Comparison of ENCODE assay signal across 12 cellular contexts in the genomic region with DNA sequence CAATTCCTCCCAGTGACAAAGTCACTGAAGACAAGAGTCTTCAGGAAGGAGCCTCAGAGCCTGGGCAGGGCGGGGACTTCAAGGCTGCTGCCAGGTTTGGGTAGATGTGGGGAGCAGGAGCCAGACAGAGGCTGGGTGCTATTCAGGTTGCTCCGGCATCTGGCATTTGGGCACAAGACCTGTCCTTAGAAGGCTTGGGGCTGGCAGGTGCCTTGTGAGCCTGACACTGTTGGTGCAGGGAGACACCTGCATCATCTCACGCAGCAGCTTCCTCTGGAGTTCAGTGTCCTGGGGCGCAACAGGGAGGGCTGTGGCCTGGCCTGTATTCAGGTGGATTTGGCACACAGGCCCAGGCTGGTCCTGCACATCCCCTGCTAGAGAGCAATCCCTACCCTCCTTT.
A peak's percentile ranks its signal among the peaks of the same experiment; 100 is the strongest.
DNase-seq lines count a peak whose midpoint lies in the region; ATAC-seq, FAIRE-seq and TF ChIP-seq lines count a peak whose summit lies in the region.
"Had no signal": no experiment of that assay in that cellular context is flagged by ENCODE, and none has a peak within 500 bp of the region (broad histone marks: within the 10 kb centered on the region; RNA-seq: fewer than 3 reads in every experiment).

No MANE protein-coding gene starts in this region.

- no peak for TF ChIP-seq POLR2A in testis (IDR thresholded peaks at IDR 0.05)
- TF ChIP-seq POLR2A in HepG2 (IDR thresholded peaks at IDR 0.05; ENCODE audit: insufficient read depth in 1 of 2, low read depth in 2 of 2, low read length in 2 of 2), result no peak

- intact Hi-C loops in testis (cut with DNase I; ENCODE audit: low total_unique reads), result no loop called here
- intact Hi-C loops in HepG2 (cut with micrococcal nuclease; ENCODE audit: unreplicated experiment), result no loop called here

- H3K4me3 ChIP-seq in mucosa of rectum (ENCODE audit: low read length in 2 of 2), result no peak overlapping the region
- no peak overlapping the region for H3K4me3 ChIP-seq in testis
- no peak overlapping the region for H3K4me3 ChIP-seq in HepG2 (replicated peaks in 1 of 3; ENCODE audit: insufficient read depth in 1 of 3, low read depth in 2 of 3, low read length in 3 of 3)

- H3K4me2 ChIP-seq in HepG2 (ENCODE audit: low read depth, low read length), result no peak overlapping the region

- in situ Hi-C loops in HepG2 (cut with HindIII; ENCODE audit: extremely low pct_ligation_motif_present, low pct_unique_long_range_greater_than_20kb), result no loop called here

- no peak for TF ChIP-seq CTCF in testis (IDR thresholded peaks at IDR 0.05)
- no peak for TF ChIP-seq CTCF in HepG2 (CRISPR knock-in tag; IDR thresholded peaks at IDR 0.05)

- H3K36me3 Mint-ChIP-seq in IgD-negative memory B cell, result peaks cover 2% of the 10 kb centered on the region
- peaks cover 5% of the 10 kb centered on the region for H3K36me3 Mint-ChIP-seq in central memory CD8-positive, alpha-beta T cell (ENCODE audit: insufficient read depth)

- CTCF ChIA-PET in HepG2 (lab: Yijun Ruan, JAX; ENCODE audit: low intra/inter-chr PET ratio, low total read pairs), result no interaction called here

- H3K36me3 ChIP-seq in mucosa of rectum (ENCODE audit: control insufficient read depth in 2 of 2, insufficient read depth in 2 of 2, low read length in 2 of 2) (peaks cover 5 to 10% of the 10 kb centered on the region in 2 donors), testis (ENCODE audit: low read depth, missing control alignments) (no peaks in the 10 kb centered on the region), HepG2 (replicated peaks in 1 of 2; ENCODE audit: control insufficient read depth in 1 of 2, insufficient read depth in 2 of 2, low read length in 2 of 2) (0 out of 5 replicates have a peak, but pooled peaks cover 0 to 1% of the 10 kb centered on the region in 2 experiments)
- H3K36me3 ChIP-seq: neutrophil had no signal

- POLR2A ChIA-PET in HepG2 (lab: Yijun Ruan, JAX), result no interaction called here

- H3K27ac ChIP-seq in mucosa of rectum (ENCODE audit: low read depth in 2 of 2, low read length in 2 of 2) (peak overlapping the region; percentile 92 to 93), testis (peak overlapping the region; percentile 21 to 34), HepG2 (ENCODE audit: extremely low read length, insufficient read depth, low read length) (no peak overlapping the region)
- H3K27ac ChIP-seq: neutrophil had no signal

- peak overlapping the region in 3 of 4 donors; percentile 25 to 68 (median 50) for H3K4me3 Mint-ChIP-seq in IgD-negative memory B cell
- no peak overlapping the region for H3K4me3 Mint-ChIP-seq in central memory CD8-positive, alpha-beta T cell

- no peaks in the 10 kb centered on the region for H3K79me2 ChIP-seq in HepG2 (ENCODE audit: insufficient read depth, low read length)

- H3K4me1 ChIP-seq in mucosa of rectum (ENCODE audit: control insufficient read depth in 2 of 2, insufficient read depth in 2 of 2, low read length in 2 of 2) (peaks cover 38 to 47% of the 10 kb centered on the region in 2 donors), testis (peaks cover 62% of the 10 kb centered on the region), HepG2 (ENCODE audit: insufficient read depth, low read length) (peaks cover 20% of the 10 kb centered on the region)

- DNase-seq in central memory CD8-positive, alpha-beta T cell (ENCODE audit: low spot score in 2 of 2), result no peak
- DNase-seq in testis (no peak), HepG2 (ENCODE audit: low spot score) (no peak), NCI-H1048 (lab: John Stamatoyannopoulos, UW) (no peak)
- DNase-seq: DMS79; erythroblast; stimulated activated CD4-positive, alpha-beta T cell treated with anti-CD3 and anti-CD28 coated beads, Interleukin-4, amount 100 ng/mL, for 24 hours; SW 1271 had no signal

- H3K4me1 Mint-ChIP-seq in IgD-negative memory B cell, result peaks cover 27 to 45% (median 34%) of the 10 kb centered on the region in 3 donors
- peaks cover 64% of the 10 kb centered on the region for H3K4me1 Mint-ChIP-seq in central memory CD8-positive, alpha-beta T cell

- H3K27me3 ChIP-seq in mucosa of rectum (ENCODE audit: control insufficient read depth in 2 of 2, insufficient read depth in 2 of 2, low read length in 2 of 2), result no peaks in the 10 kb centered on the region
- no peaks in the 10 kb centered on the region for H3K27me3 ChIP-seq in testis
- no peaks in the 10 kb centered on the region for H3K27me3 ChIP-seq in HepG2 (ENCODE audit: control insufficient read depth in 1 of 2, insufficient read depth in 2 of 2, low read length in 2 of 2)
- H3K27me3 ChIP-seq: neutrophil had no signal

- FAIRE-seq in HepG2 (lab: Jason Lieb, UNC), result no peak

- no peak for TF ChIP-seq EP300 in HepG2 (IDR thresholded peaks at IDR 0.05; ENCODE audit: low read depth in 2 of 2, low read length in 2 of 2)
- TF ChIP-seq EP300 in HepG2 (CRISPR knock-in tag; IDR thresholded peaks at IDR 0.05; ENCODE audit: borderline replicate concordance), result no peak

- 87 to 100% methylated on average over 4 of the region's 4 CpGs for WGBS in testis, 2 donors
- WGBS in HepG2 (ENCODE audit: low lambda C conversion rate), result 96% methylated on average over 3 of the region's 4 CpGs

- no peaks in the 10 kb centered on the region for H3K27me3 Mint-ChIP-seq in IgD-negative memory B cell
- no peaks in the 10 kb centered on the region for H3K27me3 Mint-ChIP-seq in central memory CD8-positive, alpha-beta T cell

- no peaks in the 10 kb centered on the region for H3K9me3 Mint-ChIP-seq in IgD-negative memory B cell
- H3K9me3 Mint-ChIP-seq in central memory CD8-positive, alpha-beta T cell, result no peaks in the 10 kb centered on the region

- H4K20me1 ChIP-seq in HepG2 (ENCODE audit: insufficient read depth, low read length), result no peaks in the 10 kb centered on the region

- H3K9ac ChIP-seq in mucosa of rectum (ENCODE audit: low read depth in 1 of 2, low read length in 2 of 2) (peak overlapping the region in 1 of 2 donors; percentile 8), HepG2 (ENCODE audit: insufficient read depth, low read depth, low read length) (no peak overlapping the region)

- H2AFZ ChIP-seq in HepG2 (ENCODE audit: low read length), result no peak overlapping the region

- H3K9me3 ChIP-seq in mucosa of rectum (ENCODE audit: control insufficient read depth in 2 of 2, low read length in 2 of 2) (no peaks in the 10 kb centered on the region), testis (no peaks in the 10 kb centered on the region), HepG2 (ENCODE audit: low read length) (no peaks in the 10 kb centered on the region)
- H3K9me3 ChIP-seq: neutrophil had no signal

- no peak for ATAC-seq in central memory CD8-positive, alpha-beta T cell (replicated peaks; ENCODE audit: extremely low read depth, poor library complexity, severe bottlenecking)
- ATAC-seq in HepG2, result no peak
- no peak for ATAC-seq in HG03159 (IDR thresholded peaks at IDR 0.05; ENCODE audit: unreplicated experiment)

- no TSS peak for BruUV-seq in HepG2 (replicated peaks; lab: Mats Ljungman, UMichigan)

- peak overlapping the region; percentile 71 to 96 (median 73) for H3K27ac Mint-ChIP-seq in IgD-negative memory B cell
- H3K27ac Mint-ChIP-seq in central memory CD8-positive, alpha-beta T cell (ENCODE audit: low read depth), result peak overlapping the region; percentile 71

- no peak for TF ChIP-seq RAD21 in HepG2 (CRISPR knock-in tag; IDR thresholded peaks at IDR 0.05)

TF ChIP-seq in HepG2, 621 proteins besides CTCF, POLR2A, EP300 and RAD21:
- TF ChIP-seq, protein P1, sequence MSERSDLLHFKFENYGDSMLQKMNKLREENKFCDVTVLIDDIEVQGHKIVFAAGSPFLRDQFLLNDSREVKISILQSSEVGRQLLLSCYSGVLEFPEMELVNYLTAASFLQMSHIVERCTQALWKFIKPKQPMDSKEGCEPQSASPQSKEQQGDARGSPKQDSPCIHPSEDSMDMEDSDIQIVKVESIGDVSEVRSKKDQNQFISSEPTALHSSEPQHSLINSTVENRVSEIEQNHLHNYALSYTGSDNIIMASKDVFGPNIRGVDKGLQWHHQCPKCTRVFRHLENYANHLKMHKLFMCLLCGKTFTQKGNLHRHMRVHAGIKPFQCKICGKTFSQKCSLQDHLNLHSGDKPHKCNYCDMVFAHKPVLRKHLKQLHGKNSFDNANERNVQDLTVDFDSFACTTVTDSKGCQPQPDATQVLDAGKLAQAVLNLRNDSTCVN (CRISPR knock-in tag; IDR thresholded peaks at IDR 0.05; ENCODE audit: borderline replicate concordance), result no peak
- TF ChIP-seq, protein P2, sequence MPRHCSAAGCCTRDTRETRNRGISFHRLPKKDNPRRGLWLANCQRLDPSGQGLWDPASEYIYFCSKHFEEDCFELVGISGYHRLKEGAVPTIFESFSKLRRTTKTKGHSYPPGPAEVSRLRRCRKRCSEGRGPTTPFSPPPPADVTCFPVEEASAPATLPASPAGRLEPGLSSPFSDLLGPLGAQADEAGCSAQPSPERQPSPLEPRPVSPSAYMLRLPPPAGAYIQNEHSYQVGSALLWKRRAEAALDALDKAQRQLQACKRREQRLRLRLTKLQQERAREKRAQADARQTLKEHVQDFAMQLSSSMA (CRISPR knock-in tag; IDR thresholded peaks at IDR 0.05), result no peak
- TF ChIP-seq, protein P3, sequence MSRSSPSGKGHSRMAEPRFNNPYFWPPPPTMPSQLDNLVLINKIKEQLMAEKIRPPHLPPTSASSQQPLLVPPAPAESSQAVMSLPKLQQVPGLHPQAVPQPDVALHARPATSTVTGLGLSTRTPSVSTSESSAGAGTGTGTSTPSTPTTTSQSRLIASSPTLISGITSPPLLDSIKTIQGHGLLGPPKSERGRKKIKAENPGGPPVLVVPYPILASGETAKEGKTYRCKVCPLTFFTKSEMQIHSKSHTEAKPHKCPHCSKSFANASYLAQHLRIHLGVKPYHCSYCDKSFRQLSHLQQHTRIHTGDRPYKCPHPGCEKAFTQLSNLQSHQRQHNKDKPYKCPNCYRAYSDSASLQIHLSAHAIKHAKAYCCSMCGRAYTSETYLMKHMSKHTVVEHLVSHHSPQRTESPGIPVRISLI (CRISPR knock-in tag; IDR thresholded peaks at IDR 0.05; ENCODE audit: borderline replicate concordance), result no peak
- no peak for TF ChIP-seq MTF2 (CRISPR knock-in tag; IDR thresholded peaks at IDR 0.05; ENCODE audit: borderline replicate concordance)
